8 cellular contexts compared by ENCODE assay signal in genomic region chr5:173144200-173145176, GRCh38. TPM values are rescaled to one million over a fixed set of nuclear protein-coding genes. Genes with fewer than 3 reads are reported as not detected.
DNase-seq lines count a peak whose midpoint lies in the region; ATAC-seq and TF ChIP-seq lines count a peak whose summit lies in the region.

Gene BNIP1 (plus strand): TSS chr5:173144531. CDS start chr5:173144546, 15 bp downstream.

- H3K4me1 ChIP-seq in mucosa of rectum (ENCODE audit: control insufficient read depth in 2 of 2, insufficient read depth in 2 of 2, low read length in 2 of 2): peaks cover 2 to 4% of the 10 kb centered on the region in 2 donors

- H3K9ac ChIP-seq in mucosa of rectum (ENCODE audit: low read depth in 1 of 2, low read length in 2 of 2): peak within 1 kb of the TSS; percentile 85 to 97

- no peaks in the 10 kb centered on the region for H3K9me3 Mint-ChIP-seq in activated T-cell treated with anti-CD3 and anti-CD28 coated beads, Interleukin-2, amount 50 U/mL, for 24 hours

- no peaks in the 10 kb centered on the region for H3K27me3 Mint-ChIP-seq in activated T-cell treated with anti-CD3 and anti-CD28 coated beads, Interleukin-2, amount 50 U/mL, for 24 hours

- no peaks in the 10 kb centered on the region for H3K27me3 ChIP-seq in mucosa of rectum (ENCODE audit: control insufficient read depth in 2 of 2, insufficient read depth in 2 of 2, low read length in 2 of 2)

- peak; percentile 91 for ATAC-seq in GM21723 (IDR thresholded peaks at IDR 0.05; ENCODE audit: unreplicated experiment)

- TF ChIP-seq POLR2A in erythroblast (IDR thresholded peaks at IDR 0.05; ENCODE audit: low read length): peak; percentile 74

- peak within 1 kb of the TSS; percentile 92 to 98 for H3K4me3 ChIP-seq in mucosa of rectum (ENCODE audit: low read length in 2 of 2)

- H3K36me3 Mint-ChIP-seq in activated T-cell treated with anti-CD3 and anti-CD28 coated beads, Interleukin-2, amount 50 U/mL, for 24 hours (ENCODE audit: low read depth): peaks cover 44% of the 10 kb centered on the region

- peak within 1 kb of the TSS; percentile 99 for H3K4me3 Mint-ChIP-seq in activated T-cell treated with anti-CD3 and anti-CD28 coated beads, Interleukin-2, amount 50 U/mL, for 24 hours

- H3K27ac ChIP-seq in mucosa of rectum (ENCODE audit: low read depth in 2 of 2, low read length in 2 of 2): peak within 1 kb of the TSS; percentile 89 to 91

- H3K27ac Mint-ChIP-seq in activated T-cell treated with anti-CD3 and anti-CD28 coated beads, Interleukin-2, amount 50 U/mL, for 24 hours: peak within 1 kb of the TSS; percentile 99

- H3K36me3 ChIP-seq in mucosa of rectum (ENCODE audit: control insufficient read depth in 2 of 2, insufficient read depth in 2 of 2, low read length in 2 of 2): peaks cover 0 to 22% of the 10 kb centered on the region in 2 donors

- peaks cover 0 to 2% of the 10 kb centered on the region in 2 donors for H3K9me3 ChIP-seq in mucosa of rectum (ENCODE audit: control insufficient read depth in 2 of 2, low read length in 2 of 2)

- peaks cover 13% of the 10 kb centered on the region for H3K4me1 Mint-ChIP-seq in activated T-cell treated with anti-CD3 and anti-CD28 coated beads, Interleukin-2, amount 50 U/mL, for 24 hours (ENCODE audit: low read depth)

- DNase-seq in DMS79 (lab: John Stamatoyannopoulos, UW) (peak; percentile 80), KG1 (lab: John Stamatoyannopoulos, UW) (peak; percentile 98), erythroblast (lab: John Stamatoyannopoulos, UW) (peak; percentile 95 to 96)
- peak; percentile 99 for DNase-seq in activated T-cell treated with anti-CD3 and anti-CD28 coated beads, Interleukin-2, amount 50 U/mL, for 24 hours
- peak; percentile 99 for DNase-seq in stimulated activated CD8-positive, alpha-beta memory T cell treated with anti-CD3 and anti-CD28 coated beads, Interleukin-4, amount 100 ng/mL, for 48 hours

TF ChIP-seq in PFSK-1, 5 proteins besides CTCF, POLR2A, EP300 and RAD21:
- TF ChIP-seq POLR2AphosphoS5 (IDR thresholded peaks at IDR 0.05; ENCODE audit: low read depth, low read length) (peak; percentile 65; the same call in 1 of the 2 replicates), SIN3A (IDR thresholded peaks at IDR 0.05; ENCODE audit: borderline replicate concordance, insufficient read depth, low read length) (0 out of 2 replicates have a peak, but pooled peaks have one; percentile 57), TAF1 (IDR thresholded peaks at IDR 0.05; ENCODE audit: borderline replicate concordance, insufficient read depth, low read length) (peak; percentile 61; the same call in 1 of the 2 replicates), REST (IDR thresholded peaks at IDR 0.05; ENCODE audit: insufficient read depth in 1 of 2, low read depth in 2 of 2, low read length in 2 of 2) (peak; percentile 45 to 46; a peak in 2 of 4 replicates), FOXP2 (optimal IDR thresholded peaks at IDR 0.05; ENCODE audit: borderline replicate concordance, extremely low read depth, extremely low read length, insufficient read depth) (no peak)
TF ChIP-seq in PFSK-1: peak in this region for 4.

RNA-seq across cellular contexts. Expression of gene BNIP1, which starts in this region (rescaled TPM):
- 24.7 TPM for polyA plus RNA-seq in PFSK-1 (2012; ENCODE audit: insufficient read length, low read depth)

Comparison
In these comparisons a context has a peak if more than half of its experiments do, and no peak if none do; other contexts are left out.
1. Peak in every context shown above with its lines: DNase-seq, ATAC-seq, H3K4me3 ChIP-seq and H3K27ac ChIP-seq.